Comparison of ENCODE assay signal across 1 cellular context in the genomic region with DNA sequence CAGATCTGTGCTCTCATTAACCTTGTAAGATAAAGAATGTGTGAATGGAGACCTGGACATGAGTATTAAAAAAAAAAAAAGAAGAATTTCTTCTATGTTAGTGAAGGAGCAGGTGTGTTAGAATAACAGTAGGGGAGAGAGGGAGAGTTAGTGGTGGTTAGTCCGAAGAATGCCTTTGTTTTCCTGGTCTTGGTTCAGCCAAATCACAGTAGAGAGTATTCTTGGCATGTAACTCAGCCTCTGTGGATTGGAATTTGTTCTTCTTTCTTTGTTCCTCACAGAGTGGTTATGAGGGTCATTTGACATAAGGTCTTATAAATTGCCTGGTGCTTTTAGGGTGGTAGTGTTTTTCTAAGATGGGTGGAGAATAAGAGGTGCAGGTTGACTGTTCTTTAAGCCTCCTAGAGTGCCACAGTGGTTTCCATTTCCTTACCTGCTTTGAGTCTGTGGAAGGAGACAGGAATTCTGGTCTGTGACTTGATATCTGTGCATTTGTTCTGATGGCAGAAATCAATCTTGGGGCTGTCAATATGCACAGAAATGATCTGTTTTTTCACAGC.
TF ChIP-seq lines count a peak whose summit lies in the region.

No MANE protein-coding gene starts in this region.

TF ChIP-seq in WTC11, 78 proteins besides CTCF, POLR2A, EP300 and RAD21 (continued from another document):
- TF ChIP-seq, protein P1, sequence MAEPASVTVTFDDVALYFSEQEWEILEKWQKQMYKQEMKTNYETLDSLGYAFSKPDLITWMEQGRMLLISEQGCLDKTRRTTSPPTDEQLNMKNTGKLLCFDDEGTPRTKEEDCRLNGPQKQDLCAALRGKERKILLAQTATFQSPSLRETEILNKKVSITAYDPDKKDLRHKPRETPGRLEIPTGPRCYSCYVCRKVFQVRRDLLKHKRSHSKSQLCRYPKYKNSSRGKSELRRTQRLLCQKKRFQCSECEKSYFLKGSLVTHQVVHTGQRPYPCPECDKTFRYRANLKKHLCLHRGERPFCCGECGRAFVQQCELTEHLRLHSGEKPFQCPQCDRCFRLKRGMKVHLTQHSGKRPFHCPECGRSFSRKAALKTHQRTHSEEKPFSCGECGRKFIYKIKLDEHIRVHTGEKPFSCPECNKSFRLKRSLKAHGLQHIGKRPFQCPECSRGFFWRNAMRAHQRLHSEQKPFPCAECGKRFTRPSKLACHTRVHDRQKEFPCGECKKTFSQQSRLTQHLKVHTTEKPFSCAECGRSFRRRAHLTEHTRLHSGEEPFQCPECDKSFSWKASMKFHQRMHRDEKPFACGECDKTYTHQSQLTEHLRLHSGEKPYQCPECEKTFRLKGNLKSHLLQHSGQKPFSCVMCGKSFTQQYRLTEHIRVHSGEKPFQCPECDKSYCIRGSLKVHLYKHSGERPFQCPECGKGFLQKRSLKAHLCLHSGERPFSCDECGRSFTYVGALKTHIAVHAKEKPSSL (CRISPR knock-in tag; conservative IDR thresholded peaks at IDR 0.05) = no peak
- TF ChIP-seq TCF7 (CRISPR knock-in tag; IDR thresholded peaks at IDR 0.05; ENCODE audit: low read depth) (no peak), ETV6 (CRISPR knock-in tag; IDR thresholded peaks at IDR 0.05) (no peak), KAT7 (CRISPR knock-in tag; IDR thresholded peaks at IDR 0.05; ENCODE audit: borderline replicate concordance) (no peak), FOXP1 (CRISPR knock-in tag; IDR thresholded peaks at IDR 0.05; ENCODE audit: borderline replicate concordance) (no peak), GTF2I (CRISPR knock-in tag; conservative IDR thresholded peaks at IDR 0.05) (no peak), CREM (CRISPR knock-in tag; IDR thresholded peaks at IDR 0.05) (no peak), ZNF121 (CRISPR knock-in tag; IDR thresholded peaks at IDR 0.05) (no peak), FOXJ3 (CRISPR knock-in tag; IDR thresholded peaks at IDR 0.05; ENCODE audit: borderline replicate concordance) (no peak)
- TF ChIP-seq, protein P2, sequence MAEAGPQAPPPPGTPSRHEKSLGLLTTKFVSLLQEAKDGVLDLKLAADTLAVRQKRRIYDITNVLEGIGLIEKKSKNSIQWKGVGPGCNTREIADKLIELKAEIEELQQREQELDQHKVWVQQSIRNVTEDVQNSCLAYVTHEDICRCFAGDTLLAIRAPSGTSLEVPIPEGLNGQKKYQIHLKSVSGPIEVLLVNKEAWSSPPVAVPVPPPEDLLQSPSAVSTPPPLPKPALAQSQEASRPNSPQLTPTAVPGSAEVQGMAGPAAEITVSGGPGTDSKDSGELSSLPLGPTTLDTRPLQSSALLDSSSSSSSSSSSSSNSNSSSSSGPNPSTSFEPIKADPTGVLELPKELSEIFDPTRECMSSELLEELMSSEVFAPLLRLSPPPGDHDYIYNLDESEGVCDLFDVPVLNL (CRISPR knock-in tag; IDR thresholded peaks at IDR 0.05; ENCODE audit: borderline replicate concordance, low read depth) = no peak
- TF ChIP-seq, protein P3, sequence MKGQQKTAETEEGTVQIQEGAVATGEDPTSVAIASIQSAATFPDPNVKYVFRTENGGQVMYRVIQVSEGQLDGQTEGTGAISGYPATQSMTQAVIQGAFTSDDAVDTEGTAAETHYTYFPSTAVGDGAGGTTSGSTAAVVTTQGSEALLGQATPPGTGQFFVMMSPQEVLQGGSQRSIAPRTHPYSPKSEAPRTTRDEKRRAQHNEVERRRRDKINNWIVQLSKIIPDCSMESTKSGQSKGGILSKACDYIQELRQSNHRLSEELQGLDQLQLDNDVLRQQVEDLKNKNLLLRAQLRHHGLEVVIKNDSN (CRISPR knock-in tag; IDR thresholded peaks at IDR 0.05) = no peak
- TF ChIP-seq, protein P4, sequence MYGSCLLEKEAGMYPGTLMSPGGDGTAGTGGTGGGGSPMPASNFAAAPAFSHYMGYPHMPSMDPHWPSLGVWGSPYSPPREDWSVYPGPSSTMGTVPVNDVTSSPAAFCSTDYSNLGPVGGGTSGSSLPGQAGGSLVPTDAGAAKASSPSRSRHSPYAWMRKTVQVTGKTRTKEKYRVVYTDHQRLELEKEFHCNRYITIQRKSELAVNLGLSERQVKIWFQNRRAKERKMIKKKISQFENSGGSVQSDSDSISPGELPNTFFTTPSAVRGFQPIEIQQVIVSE (CRISPR knock-in tag; IDR thresholded peaks at IDR 0.05; ENCODE audit: borderline replicate concordance) = no peak
- TF ChIP-seq, protein P5, sequence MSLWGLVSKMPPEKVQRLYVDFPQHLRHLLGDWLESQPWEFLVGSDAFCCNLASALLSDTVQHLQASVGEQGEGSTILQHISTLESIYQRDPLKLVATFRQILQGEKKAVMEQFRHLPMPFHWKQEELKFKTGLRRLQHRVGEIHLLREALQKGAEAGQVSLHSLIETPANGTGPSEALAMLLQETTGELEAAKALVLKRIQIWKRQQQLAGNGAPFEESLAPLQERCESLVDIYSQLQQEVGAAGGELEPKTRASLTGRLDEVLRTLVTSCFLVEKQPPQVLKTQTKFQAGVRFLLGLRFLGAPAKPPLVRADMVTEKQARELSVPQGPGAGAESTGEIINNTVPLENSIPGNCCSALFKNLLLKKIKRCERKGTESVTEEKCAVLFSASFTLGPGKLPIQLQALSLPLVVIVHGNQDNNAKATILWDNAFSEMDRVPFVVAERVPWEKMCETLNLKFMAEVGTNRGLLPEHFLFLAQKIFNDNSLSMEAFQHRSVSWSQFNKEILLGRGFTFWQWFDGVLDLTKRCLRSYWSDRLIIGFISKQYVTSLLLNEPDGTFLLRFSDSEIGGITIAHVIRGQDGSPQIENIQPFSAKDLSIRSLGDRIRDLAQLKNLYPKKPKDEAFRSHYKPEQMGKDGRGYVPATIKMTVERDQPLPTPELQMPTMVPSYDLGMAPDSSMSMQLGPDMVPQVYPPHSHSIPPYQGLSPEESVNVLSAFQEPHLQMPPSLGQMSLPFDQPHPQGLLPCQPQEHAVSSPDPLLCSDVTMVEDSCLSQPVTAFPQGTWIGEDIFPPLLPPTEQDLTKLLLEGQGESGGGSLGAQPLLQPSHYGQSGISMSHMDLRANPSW (CRISPR knock-in tag; conservative IDR thresholded peaks at IDR 0.05; ENCODE audit: low read depth) = no peak
- TF ChIP-seq, protein P6, sequence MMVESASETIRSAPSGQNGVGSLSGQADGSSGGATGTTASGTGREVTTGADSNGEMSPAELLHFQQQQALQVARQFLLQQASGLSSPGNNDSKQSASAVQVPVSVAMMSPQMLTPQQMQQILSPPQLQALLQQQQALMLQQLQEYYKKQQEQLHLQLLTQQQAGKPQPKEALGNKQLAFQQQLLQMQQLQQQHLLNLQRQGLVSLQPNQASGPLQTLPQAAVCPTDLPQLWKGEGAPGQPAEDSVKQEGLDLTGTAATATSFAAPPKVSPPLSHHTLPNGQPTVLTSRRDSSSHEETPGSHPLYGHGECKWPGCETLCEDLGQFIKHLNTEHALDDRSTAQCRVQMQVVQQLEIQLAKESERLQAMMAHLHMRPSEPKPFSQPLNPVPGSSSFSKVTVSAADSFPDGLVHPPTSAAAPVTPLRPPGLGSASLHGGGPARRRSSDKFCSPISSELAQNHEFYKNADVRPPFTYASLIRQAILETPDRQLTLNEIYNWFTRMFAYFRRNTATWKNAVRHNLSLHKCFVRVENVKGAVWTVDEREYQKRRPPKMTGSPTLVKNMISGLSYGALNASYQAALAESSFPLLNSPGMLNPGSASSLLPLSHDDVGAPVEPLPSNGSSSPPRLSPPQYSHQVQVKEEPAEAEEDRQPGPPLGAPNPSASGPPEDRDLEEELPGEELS (CRISPR knock-in tag; IDR thresholded peaks at IDR 0.05) = no peak
- TF ChIP-seq, protein P7, sequence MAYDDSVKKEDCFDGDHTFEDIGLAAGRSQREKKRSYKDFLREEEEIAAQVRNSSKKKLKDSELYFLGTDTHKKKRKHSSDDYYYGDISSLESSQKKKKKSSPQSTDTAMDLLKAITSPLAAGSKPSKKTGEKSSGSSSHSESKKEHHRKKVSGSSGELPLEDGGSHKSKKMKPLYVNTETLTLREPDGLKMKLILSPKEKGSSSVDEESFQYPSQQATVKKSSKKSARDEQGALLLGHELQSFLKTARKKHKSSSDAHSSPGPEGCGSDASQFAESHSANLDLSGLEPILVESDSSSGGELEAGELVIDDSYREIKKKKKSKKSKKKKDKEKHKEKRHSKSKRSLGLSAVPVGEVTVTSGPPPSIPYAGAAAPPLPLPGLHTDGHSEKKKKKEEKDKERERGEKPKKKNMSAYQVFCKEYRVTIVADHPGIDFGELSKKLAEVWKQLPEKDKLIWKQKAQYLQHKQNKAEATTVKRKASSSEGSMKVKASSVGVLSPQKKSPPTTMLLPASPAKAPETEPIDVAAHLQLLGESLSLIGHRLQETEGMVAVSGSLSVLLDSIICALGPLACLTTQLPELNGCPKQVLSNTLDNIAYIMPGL (CRISPR knock-in tag; IDR thresholded peaks at IDR 0.05) = no peak
